In genomic region chr19:35571406-35571965, GRCh38 we compare ENCODE assay signal across 27 cellular contexts. TPM values are rescaled to one million over a fixed set of nuclear protein-coding genes. Genes with fewer than 3 reads are reported as not detected.
"Had no signal": no experiment of that assay in that cellular context is flagged by ENCODE, and none has a peak within 500 bp of the region (broad histone marks: within the 10 kb centered on the region; RNA-seq: fewer than 3 reads in every experiment).

No MANE protein-coding gene starts in this region.

- H3K27ac ChIP-seq: gastrocnemius medialis, lower lobe of right lung, ovary, psoas muscle, skin epidermis, spleen, suprapubic skin, thyroid gland had no signal

- H3K4me1 ChIP-seq: gastrocnemius medialis, lower lobe of right lung, psoas muscle, spleen, suprapubic skin, thyroid gland had no signal

- H3K36me3 ChIP-seq: gastrocnemius medialis, lower lobe of right lung, ovary, spleen, suprapubic skin, thyroid gland had no signal

- FAIRE-seq: colon, keratinocyte had no signal

- H3K9me3 ChIP-seq: thyroid gland had no signal

- H3K27me3 ChIP-seq: ovary, suprapubic skin, thyroid gland had no signal

- H3K4me3 ChIP-seq: dorsolateral prefrontal cortex, gastrocnemius medialis, lower lobe of right lung, ovary, psoas muscle, skin epidermis, spleen, suprapubic skin, thyroid gland had no signal

- ATAC-seq: gastrocnemius medialis; left ventricle myocardium superior; lower lobe of right lung; natural killer cell; psoas muscle; right cardiac atrium; stimulated activated naive CD8-positive, alpha-beta T cell treated with anti-CD3 and anti-CD28 coated beads, Interleukin-15, amount 100 ng/mL, for 72 hours had no signal

- DNase-seq: dorsolateral prefrontal cortex; effector CD4-positive, alpha-beta T cell; foreskin fibroblast; gastrocnemius medialis; head of caudate nucleus; left ventricle myocardium superior; lower lobe of right lung; natural killer cell; occipital lobe; ovary; psoas muscle; right cardiac atrium; spleen; stimulated activated naive CD4-positive, alpha-beta T cell; stimulated activated naive CD8-positive, alpha-beta T cell treated with anti-CD3 and anti-CD28 coated beads, Interleukin-15, amount 100 ng/mL, for 72 hours; thyroid gland; trophoblast cell had no signal

RNA-seq across cellular contexts. Expression of gene ATP4A, which starts 8.0 kb away (rescaled TPM):
- total RNA-seq: gastrocnemius medialis, glomerular endothelial cell, left ventricle myocardium superior, lower lobe of right lung, mononuclear cell, natural killer cell, occipital lobe, ovary, psoas muscle, renal cortical epithelial cell, right cardiac atrium, spleen, suprapubic skin, ureter had no signal
- polyA plus RNA-seq: keratinocyte, neural cell, psoas muscle, right cardiac atrium, spleen had no signal

RNA-seq across cellular contexts. Expression of gene PMIS2, which starts 14.5 kb away (rescaled TPM):
- total RNA-seq: gastrocnemius medialis, glomerular endothelial cell, left ventricle myocardium superior, lower lobe of right lung, mononuclear cell, natural killer cell, occipital lobe, ovary, psoas muscle, renal cortical epithelial cell, right cardiac atrium, spleen, suprapubic skin, thyroid gland, ureter had no signal
- polyA plus RNA-seq: esophagus, keratinocyte, neural cell, ovary, psoas muscle, right cardiac atrium, spleen had no signal

RNA-seq across cellular contexts. Expression of gene GAPDHS, which starts 38.2 kb away (rescaled TPM):
- total RNA-seq: gastrocnemius medialis, glomerular endothelial cell, left ventricle myocardium superior, lower lobe of right lung, mononuclear cell, natural killer cell, occipital lobe, ovary, psoas muscle, renal cortical epithelial cell, right cardiac atrium, ureter had no signal
- polyA plus RNA-seq: esophagus, neural cell, ovary, psoas muscle, right cardiac atrium had no signal
